Comparison of ENCODE assay signal across 1 cellular context in the genomic region with DNA sequence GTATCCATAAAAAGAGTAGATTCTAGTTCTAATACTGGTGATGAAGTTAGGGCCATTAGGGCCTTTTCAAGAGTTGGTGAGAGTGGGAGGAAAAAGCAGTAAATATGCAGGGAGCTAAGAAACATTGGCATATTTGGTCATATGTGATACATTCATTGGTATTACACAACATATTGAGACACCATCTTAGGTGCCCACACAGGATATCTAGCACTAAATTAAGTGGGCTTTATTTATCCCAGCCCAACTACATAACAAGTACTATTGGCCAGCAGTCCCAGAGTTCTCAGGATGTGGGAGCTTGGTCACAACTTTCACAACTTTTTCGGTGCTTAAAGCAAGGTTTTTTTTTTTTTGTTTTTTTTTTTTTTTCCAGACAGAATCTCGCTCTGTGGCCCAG.
TF ChIP-seq lines count a peak whose summit lies in the region.

No MANE protein-coding gene starts in this region.

TF ChIP-seq in IMR-90, 13 proteins besides CTCF, POLR2A, EP300 and RAD21:
- TF ChIP-seq MAZ (IDR thresholded peaks at IDR 0.05; ENCODE audit: borderline replicate concordance, low read depth, low read length): no peak
- peak; percentile 76 for TF ChIP-seq CEBPB (IDR thresholded peaks at IDR 0.05; ENCODE audit: low read depth, low read length)
- TF ChIP-seq BHLHE40 (IDR thresholded peaks at IDR 0.05; ENCODE audit: low read depth, low read length): no peak
- no peak for TF ChIP-seq MAFK (IDR thresholded peaks at IDR 0.05; ENCODE audit: low read depth, low read length)
